11 cellular contexts compared by ENCODE assay signal in the genomic region with DNA sequence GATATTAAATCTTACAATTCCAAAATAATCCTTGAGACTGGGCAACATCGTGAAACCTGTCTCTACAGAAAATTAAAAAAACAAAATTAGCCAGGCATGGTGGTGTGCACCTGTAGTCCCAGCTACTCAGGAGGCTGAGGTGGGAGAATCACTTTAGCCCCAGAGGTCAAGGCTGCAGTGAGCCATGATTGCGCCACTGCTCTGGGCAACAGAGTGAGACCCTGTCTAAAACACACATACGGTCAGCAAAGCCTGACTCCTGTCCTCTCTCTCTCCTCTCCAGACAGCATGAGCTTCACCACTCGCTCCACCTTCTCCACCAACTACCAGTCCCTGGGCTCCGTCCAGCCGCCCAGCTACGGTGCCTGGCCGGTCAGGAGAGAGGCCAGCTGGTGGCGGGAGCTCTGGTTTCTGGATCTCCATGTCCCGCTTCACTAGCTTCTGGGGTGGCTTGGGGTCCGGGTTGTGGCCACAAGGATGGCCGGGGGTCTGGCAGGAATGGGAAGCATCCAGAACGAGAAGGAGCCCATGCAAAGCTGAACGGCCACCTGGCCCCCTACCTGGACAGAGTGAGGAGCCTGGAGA. TPM values are rescaled to one million over a fixed set of nuclear protein-coding genes. Genes with fewer than 3 reads are reported as not detected.
"Had no signal": no experiment of that assay in that cellular context is flagged by ENCODE, and none has a peak within 500 bp of the region (broad histone marks: within the 10 kb centered on the region; RNA-seq: fewer than 3 reads in every experiment).

No MANE protein-coding gene starts in this region.

- DNase-seq: GM23248, GOT3, H7, HFFc6, IMR-90 had no signal

- H3K36me3 ChIP-seq: HAP-1 had no signal

- H3K9ac ChIP-seq: GM23248 had no signal

- H2AFZ ChIP-seq: GM23248 had no signal

- H3K27ac ChIP-seq: GM23248, HL-60 had no signal

- H3K4me1 ChIP-seq: HAP-1 had no signal

- H3K9me3 ChIP-seq: HAP-1 had no signal

- ATAC-seq: HCT116, K562 had no signal

- H3K4me3 ChIP-seq: GM23248, HAP-1, K562 had no signal

RNA-seq across cellular contexts. Expression of a gene that starts 37.4 kb away (rescaled TPM):
- total RNA-seq: GM23248, H4, H7, HFFc6, HT1080, IMR-90, K562 had no signal
- polyA plus RNA-seq: GM23248, IMR-90, K562 had no signal

RNA-seq across cellular contexts. Expression of a gene that starts 48.6 kb away (rescaled TPM):
- total RNA-seq: GM23248, H4, H7, HFFc6, HT1080, IMR-90, K562 had no signal
- polyA plus RNA-seq: GM23248, IMR-90, K562 had no signal
